1 cellular context compared by ENCODE assay signal in genomic region chr6:150881911-150882481, GRCh38.
TF ChIP-seq lines count a peak whose summit lies in the region.

No MANE protein-coding gene starts in this region.

TF ChIP-seq in HepG2, 621 proteins besides CTCF, POLR2A, EP300 and RAD21 (continued from another document and continues in another):
- TF ChIP-seq ZGPAT (CRISPR knock-in tag; IDR thresholded peaks at IDR 0.05) (0 out of 2 replicates have a peak, but pooled peaks have one; percentile 18), RBAK (CRISPR knock-in tag; IDR thresholded peaks at IDR 0.05) (no peak), ZBTB46 (CRISPR knock-in tag; IDR thresholded peaks at IDR 0.05; ENCODE audit: borderline replicate concordance) (no peak), MYC (CRISPR knock-in tag; IDR thresholded peaks at IDR 0.05; ENCODE audit: borderline replicate concordance) (no peak), FOXO1 (CRISPR knock-in tag; IDR thresholded peaks at IDR 0.05) (peak; percentile 76), ZNF337 (CRISPR knock-in tag; IDR thresholded peaks at IDR 0.05; ENCODE audit: borderline replicate concordance, low read depth) (0 out of 2 replicates have a peak, but pooled peaks have one; percentile 38), XRCC5 (optimal IDR thresholded peaks at IDR 0.05; ENCODE audit: low read length) (peak; percentile 28), BCL3 (CRISPR knock-in tag; IDR thresholded peaks at IDR 0.05) (0 out of 2 replicates have a peak, but pooled peaks have one; percentile 30), ATF6 (CRISPR knock-in tag; conservative IDR thresholded peaks at IDR 0.05) (0 out of 2 replicates have a peak, but pooled peaks have one; percentile 22), ARID5B (CRISPR knock-in tag; IDR thresholded peaks at IDR 0.05) (peak; percentile 69), ZKSCAN8 (CRISPR knock-in tag; IDR thresholded peaks at IDR 0.05; ENCODE audit: borderline replicate concordance) (peak; percentile 80; the same call in 1 of the 2 replicates), ZNF784 (CRISPR knock-in tag; IDR thresholded peaks at IDR 0.05; ENCODE audit: borderline replicate concordance) (no peak), CCAR2 (optimal IDR thresholded peaks at IDR 0.05; ENCODE audit: low read depth, low read length) (no peak), FOXK1 (CRISPR knock-in tag; IDR thresholded peaks at IDR 0.05; ENCODE audit: borderline replicate concordance, low read depth) (peak; percentile 51; the same call in 1 of the 2 replicates), ZNF234 (CRISPR knock-in tag; conservative IDR thresholded peaks at IDR 0.05) (no peak), ZNF263 (CRISPR knock-in tag; IDR thresholded peaks at IDR 0.05) (no peak), TOPORS (CRISPR knock-in tag; IDR thresholded peaks at IDR 0.05) (no peak), ETS1 (CRISPR knock-in tag; IDR thresholded peaks at IDR 0.05) (no peak), RARA (CRISPR knock-in tag; IDR thresholded peaks at IDR 0.05) (peak; percentile 39; the same call in 1 of the 2 replicates), SOX13 (IDR thresholded peaks at IDR 0.05) (peak; percentile 82), SOX13 (CRISPR knock-in tag; conservative IDR thresholded peaks at IDR 0.05 in 1 of 2, IDR thresholded peaks at IDR 0.05 in 1 of 2) (peak in 1 of 2 experiments; percentile 96; a peak in 2 of 4 replicates), ZNF607 (CRISPR knock-in tag; IDR thresholded peaks at IDR 0.05; ENCODE audit: borderline replicate concordance) (peak; percentile 27; the same call in 1 of the 2 replicates), ZNF580 (CRISPR knock-in tag; IDR thresholded peaks at IDR 0.05; ENCODE audit: borderline replicate concordance, low read depth) (peak; percentile 52; the same call in 1 of the 2 replicates), GATAD2A (CRISPR knock-in tag; IDR thresholded peaks at IDR 0.05) (peak; percentile 82), ZSCAN20 (CRISPR knock-in tag; IDR thresholded peaks at IDR 0.05; ENCODE audit: borderline replicate concordance) (no peak), HOXA5 (CRISPR knock-in tag; IDR thresholded peaks at IDR 0.05) (0 out of 2 replicates have a peak, but pooled peaks have one; percentile 20), CREB1 (IDR thresholded peaks at IDR 0.05) (peak; percentile 67), CREB1 (CRISPR knock-in tag; IDR thresholded peaks at IDR 0.05) (peak; percentile 74), AGO2 (optimal IDR thresholded peaks at IDR 0.05; ENCODE audit: low read depth, low read length) (no peak), POLR2AphosphoS2 (IDR thresholded peaks at IDR 0.05; ENCODE audit: low read depth, low read length) (no peak), ZNF121 (CRISPR knock-in tag; IDR thresholded peaks at IDR 0.05) (peak; percentile 52; the same call in 1 of the 2 replicates), STAT6 (CRISPR knock-in tag; IDR thresholded peaks at IDR 0.05; ENCODE audit: borderline replicate concordance) (0 out of 2 replicates have a peak, but pooled peaks have one; percentile 35), NCOA2 (CRISPR knock-in tag; IDR thresholded peaks at IDR 0.05) (peak; percentile 27; the same call in 1 of the 2 replicates), ATF2 (CRISPR knock-in tag; IDR thresholded peaks at IDR 0.05) (0 out of 2 replicates have a peak, but pooled peaks have one; percentile 35), MIER2 (CRISPR knock-in tag; IDR thresholded peaks at IDR 0.05) (no peak), ZNF816 (CRISPR knock-in tag; IDR thresholded peaks at IDR 0.05; ENCODE audit: borderline replicate concordance) (peak; percentile 89; the same call in 1 of the 2 replicates), CBX1 (IDR thresholded peaks at IDR 0.05; ENCODE audit: low read depth) (no peak), ZNF557 (CRISPR knock-in tag; IDR thresholded peaks at IDR 0.05) (no peak), HMG20B (CRISPR knock-in tag; conservative IDR thresholded peaks at IDR 0.05) (0 out of 2 replicates have a peak, but pooled peaks have one; percentile 29), SATB2 (CRISPR knock-in tag; IDR thresholded peaks at IDR 0.05) (no peak), KMT2B (CRISPR knock-in tag; IDR thresholded peaks at IDR 0.05) (peak; percentile 67), IRF2 (CRISPR knock-in tag; IDR thresholded peaks at IDR 0.05) (peak; percentile 75; the same call in 1 of the 2 replicates)
